In genomic region chr18:41714872-41715271, GRCh38 we compare ENCODE assay signal across 20 cellular contexts.
"Had no signal": no experiment of that assay in that cellular context is flagged by ENCODE, and none has a peak within 500 bp of the region (broad histone marks: within the 10 kb centered on the region; RNA-seq: fewer than 3 reads in every experiment).

No MANE protein-coding gene starts in this region.

- H3K4me3 Mint-ChIP-seq: activated B cell treated with CpG ODN at 0.5 μM for 24 hours; activated CD4-positive, alpha-beta memory T cell treated with anti-CD3 and anti-CD28 coated beads for 36 hours; activated naive CD8-positive, alpha-beta T cell; activated T-helper 1 cell treated with anti-CD3 and anti-CD28 coated beads, Interleukin-12 subunit alpha, Interleukin-12 subunit beta, Interleukin-2, Interleukin-4 antibody, amounts not matched to agents 30 ng/mL and 10 ng/mL and 1 ng/mL, durations not matched to agents 14 hours and 24 hours and 36 hours had no signal

- H3K4me1 ChIP-seq: right atrium auricular region, thyroid gland had no signal

- H3K36me3 ChIP-seq: right atrium auricular region, thyroid gland had no signal

- H3K27ac Mint-ChIP-seq: activated B cell treated with CpG ODN at 0.5 μM for 24 hours; activated CD4-positive, alpha-beta memory T cell treated with anti-CD3 and anti-CD28 coated beads for 36 hours; activated naive CD8-positive, alpha-beta T cell; activated T-helper 1 cell treated with anti-CD3 and anti-CD28 coated beads, Interleukin-12 subunit alpha, Interleukin-12 subunit beta, Interleukin-2, Interleukin-4 antibody, amounts not matched to agents 30 ng/mL and 10 ng/mL and 1 ng/mL, durations not matched to agents 14 hours and 24 hours and 36 hours; progenitor cell of endocrine pancreas had no signal

- H3K27me3 ChIP-seq: right atrium auricular region, thyroid gland had no signal

- H3K27me3 Mint-ChIP-seq: activated B cell treated with CpG ODN at 0.5 μM for 24 hours; activated CD4-positive, alpha-beta memory T cell treated with anti-CD3 and anti-CD28 coated beads for 36 hours; activated naive CD8-positive, alpha-beta T cell had no signal

- H3K36me3 Mint-ChIP-seq: activated CD4-positive, alpha-beta memory T cell treated with anti-CD3 and anti-CD28 coated beads for 36 hours; activated naive CD8-positive, alpha-beta T cell had no signal

- DNase-seq: activated B cell treated with CpG ODN at 0.5 μM for 24 hours; activated CD4-positive, alpha-beta memory T cell treated with anti-CD3 and anti-CD28 coated beads for 36 hours; activated CD4-positive, alpha-beta T cell treated with anti-CD3 and anti-CD28 coated beads for 4 hours; activated gamma-delta T cell treated with Interleukin-2 at 50 U/mL for 16 hours; activated T-cell treated with anti-CD3 and anti-CD28 coated beads for 4 hours; amniotic stem cell; effector memory CD4-positive, alpha-beta T cell; foreskin fibroblast; hippocampal formation; left cardiac atrium; stimulated activated CD4-positive, alpha-beta T cell treated with anti-CD3 and anti-CD28 coated beads, Interleukin-12 subunit alpha, Interleukin-12 subunit beta, amount 100 ng/mL, for 4 hours; stimulated activated CD4-positive, alpha-beta T cell treated with anti-CD3 and anti-CD28 coated beads, Interleukin-1b, Interleukin-23, amount 100 ng/mL, for 48 hours; stimulated activated CD8-positive, alpha-beta memory T cell treated with anti-CD3 and anti-CD28 coated beads, Interleukin-4, amount 100 ng/mL, for 48 hours; stimulated activated naive CD4-positive, alpha-beta T cell; thyroid gland had no signal

- H3K4me3 ChIP-seq: lung, right atrium auricular region, thyroid gland had no signal

- H3K27ac ChIP-seq: right atrium auricular region, thyroid gland had no signal

- H3K9me3 Mint-ChIP-seq: activated CD4-positive, alpha-beta memory T cell treated with anti-CD3 and anti-CD28 coated beads for 36 hours; activated T-helper 1 cell treated with anti-CD3 and anti-CD28 coated beads, Interleukin-12 subunit alpha, Interleukin-12 subunit beta, Interleukin-2, Interleukin-4 antibody, amounts not matched to agents 30 ng/mL and 10 ng/mL and 1 ng/mL, durations not matched to agents 14 hours and 24 hours and 36 hours had no signal

- H3K4me1 Mint-ChIP-seq: activated B cell treated with CpG ODN at 0.5 μM for 24 hours had no signal

- ATAC-seq: left cardiac atrium had no signal
